8 cellular contexts compared by ENCODE assay signal in genomic region chr10:61140765-61141392, GRCh38.
A peak's percentile ranks its signal among the peaks of the same experiment; 100 is the strongest.
DNase-seq lines count a peak whose midpoint lies in the region; ATAC-seq and TF ChIP-seq lines count a peak whose summit lies in the region.

No MANE protein-coding gene starts in this region.

- no peak for TF ChIP-seq POLR2A in upper lobe of left lung (IDR thresholded peaks at IDR 0.05)

- H3K9me3 ChIP-seq in mammary epithelial cell (replicated peaks; ENCODE audit: insufficient read depth, low read length) = no peaks in the 10 kb centered on the region
- H3K9me3 ChIP-seq in upper lobe of left lung = no peaks in the 10 kb centered on the region

- TF ChIP-seq EP300 in upper lobe of left lung (IDR thresholded peaks at IDR 0.05) = no peak

- H3K27me3 ChIP-seq in mammary epithelial cell (ENCODE audit: insufficient read depth, low read length) (no peaks in the 10 kb centered on the region), kidney epithelial cell (ENCODE audit: control insufficient read depth, insufficient read depth, low read length) (no peaks in the 10 kb centered on the region), upper lobe of left lung (no peaks in the 10 kb centered on the region)

- dilution Hi-C loops in mammary epithelial cell (cut with HindIII; ENCODE audit: low sequenced_read_pairs) = no loop called here

- no peaks in the 10 kb centered on the region for H3K4me1 ChIP-seq in mammary epithelial cell (ENCODE audit: insufficient read depth, low read length)
- peaks cover 0 to 3% (median 0%) of the 10 kb centered on the region in 4 donors for H3K4me1 ChIP-seq in upper lobe of left lung

- intact Hi-C loops in mammary epithelial cell (cut with micrococcal nuclease) = loop anchor here (2.0 kb wide), 3 partner anchors 50 to 324 kb away; no protein-coding TSS in a partner anchor

- H3K79me2 ChIP-seq in mammary epithelial cell (ENCODE audit: insufficient read depth, low read length) = no peaks in the 10 kb centered on the region

- CTCF ChIA-PET in mammary epithelial cell (lab: Charles Lee; ENCODE audit: low non-redundant PET) = interaction anchor here (0.6 to 0.7 kb wide), 3 partner anchors 9 to 326 kb away, joined by 3 to 11 read pairs (median 3); no protein-coding TSS in a partner anchor

- no peak overlapping the region for H3K4me2 ChIP-seq in mammary epithelial cell (ENCODE audit: insufficient read depth, low read depth, low read length)

- in situ Hi-C loops in mammary epithelial cell (cut with MboI; ENCODE audit: low sequenced_read_pairs in 2 of 2) = no loop called here

- peak in 1 of 2 donors; percentile 69 for ATAC-seq in upper lobe of left lung (ENCODE audit: low FRiP score in 2 of 2)
- ATAC-seq in HG02642 (IDR thresholded peaks at IDR 0.05; ENCODE audit: poor library complexity, unreplicated experiment) = no peak

- H3K9ac ChIP-seq in mammary epithelial cell (ENCODE audit: insufficient read depth, low read length) = no peak overlapping the region

- H3K27ac ChIP-seq in mammary epithelial cell (ENCODE audit: insufficient read depth, low read depth, low read length) (no peak overlapping the region), upper lobe of left lung (no peak overlapping the region)

- TF ChIP-seq CTCF in HFF-Myc (IDR thresholded peaks at IDR 0.05; ENCODE audit: low read depth, low read length, missing control alignments) (peak; percentile 58), mammary epithelial cell (conservative IDR thresholded peaks at IDR 0.05 in 1 of 2, IDR thresholded peaks at IDR 0.05 in 1 of 2; ENCODE audit: extremely low read depth in 1 of 2, insufficient read depth in 1 of 2, low read depth in 1 of 2, low read length in 2 of 2) (peak; percentile 59 to 61), kidney epithelial cell (IDR thresholded peaks at IDR 0.05; ENCODE audit: insufficient read depth, low read length, poor library complexity, severe bottlenecking) (peak; percentile 48), upper lobe of left lung (IDR thresholded peaks at IDR 0.05) (peak; percentile 29 to 73 (median 59))

- DNase-seq in EL (peak; percentile 65), HFF-Myc (ENCODE audit: extremely low read depth, low read depth) (peak; percentile 84), NCI-H2227 (lab: John Stamatoyannopoulos, UW; ENCODE audit: unreplicated experiment) (peak; percentile 78), mammary epithelial cell (peak; percentile 41), kidney epithelial cell (ENCODE audit: low read depth) (no peak), upper lobe of left lung (no peak)
- DNase-seq in central memory CD4-positive, alpha-beta T cell = no peak

- H4K20me1 ChIP-seq in mammary epithelial cell (ENCODE audit: insufficient read depth, low read length) = no peaks in the 10 kb centered on the region

- WGBS in mammary epithelial cell (ENCODE audit: low coverage, missing lambda C conversion rate) = 20% methylated on average over 5 of the region's 7 CpGs
- 25 to 29% methylated on average over 7 of the region's 7 CpGs for WGBS in upper lobe of left lung, 2 donors

- no peak overlapping the region for H3K4me3 ChIP-seq in HFF-Myc (replicated peaks; ENCODE audit: low read depth, low read length)
- H3K4me3 ChIP-seq in mammary epithelial cell (replicated peaks in 1 of 3; ENCODE audit: insufficient read depth in 1 of 3, low read depth in 2 of 3, low read length in 3 of 3) = no peak overlapping the region
- H3K4me3 ChIP-seq in kidney epithelial cell (ENCODE audit: low read depth, low read length) = no peak overlapping the region
- H3K4me3 ChIP-seq in upper lobe of left lung = no peak overlapping the region

- no TSS peak for BruUV-seq in mammary epithelial cell (replicated peaks; lab: Mats Ljungman, UMichigan)

- H2AFZ ChIP-seq in mammary epithelial cell (ENCODE audit: low read depth, low read length) = no peak overlapping the region

- H3K36me3 ChIP-seq in mammary epithelial cell (ENCODE audit: insufficient read depth, low read length) = no peaks in the 10 kb centered on the region
- H3K36me3 ChIP-seq in kidney epithelial cell (ENCODE audit: control insufficient read depth, insufficient read depth, low read length) = no peaks in the 10 kb centered on the region
- no peaks in the 10 kb centered on the region for H3K36me3 ChIP-seq in upper lobe of left lung

Comparison
In these comparisons a context has a peak if more than half of its experiments do, and no peak if none do; other contexts are left out.
1. DNase-seq: peak in EL (single experiment), HFF-Myc (single experiment), NCI-H2227 (single experiment) and mammary epithelial cell (single experiment); none in kidney epithelial cell (single experiment), upper lobe of left lung (0 of 2) and central memory CD4-positive, alpha-beta T cell (single experiment).
2. Peak in every context shown above with its lines, with median percentiles within 50 percentile points of each other: CTCF ChIP-seq.